In genomic region chr2:108619916-108620620, GRCh38 we compare ENCODE assay signal across 8 cellular contexts.
DNase-seq lines count a peak whose midpoint lies in the region; ATAC-seq and TF ChIP-seq lines count a peak whose summit lies in the region.
"Had no signal": no experiment of that assay in that cellular context is flagged by ENCODE, and none has a peak within 500 bp of the region (broad histone marks: within the 10 kb centered on the region; RNA-seq: fewer than 3 reads in every experiment).

No MANE protein-coding gene starts in this region.

- peak overlapping the region; percentile 80 for H3K27ac Mint-ChIP-seq in Calu3 (ENCODE audit: unreplicated experiment)
- peak overlapping the region; percentile 95 for H3K27ac Mint-ChIP-seq in central memory CD8-positive, alpha-beta T cell (ENCODE audit: low read depth)

- no peaks in the 10 kb centered on the region for H3K9me3 ChIP-seq in KOPT-K1 (ENCODE audit: insufficient read depth, low read length, poor library complexity, severe bottlenecking)
- no peaks in the 10 kb centered on the region for H3K9me3 ChIP-seq in neutrophil

- DNase-seq in Calu3 (no peak), germinal center (ENCODE audit: low spot score) (no peak), KBM-7 (no peak), anterior cingulate cortex (lab: John Stamatoyannopoulos, UW) (no peak)
- DNase-seq in central memory CD8-positive, alpha-beta T cell (ENCODE audit: low spot score in 2 of 2) = no peak
- DNase-seq: activated effector memory CD4-positive, alpha-beta T cell treated with anti-CD3 and anti-CD28 coated beads, Interleukin-2, amount 50 U/mL, for 16 hours had no signal

- no peaks in the 10 kb centered on the region for H3K36me3 ChIP-seq in KOPT-K1 (ENCODE audit: insufficient read depth, low read length)
- H3K36me3 ChIP-seq in neutrophil = no peaks in the 10 kb centered on the region

- peaks cover 71% of the 10 kb centered on the region for H3K4me1 Mint-ChIP-seq in Calu3 (ENCODE audit: low read depth, unreplicated experiment)
- H3K4me1 Mint-ChIP-seq in central memory CD8-positive, alpha-beta T cell = peaks cover 60% of the 10 kb centered on the region

- no peaks in the 10 kb centered on the region for H3K27me3 Mint-ChIP-seq in Calu3 (ENCODE audit: unreplicated experiment)
- no peaks in the 10 kb centered on the region for H3K27me3 Mint-ChIP-seq in central memory CD8-positive, alpha-beta T cell

- H3K9me3 Mint-ChIP-seq in Calu3 (ENCODE audit: low read depth, unreplicated experiment) = no peaks in the 10 kb centered on the region
- H3K9me3 Mint-ChIP-seq in central memory CD8-positive, alpha-beta T cell = no peaks in the 10 kb centered on the region

- peaks cover 32 to 34% of the 10 kb centered on the region in 2 experiments for H3K4me1 ChIP-seq in neutrophil (ENCODE audit: control insufficient read depth in 1 of 2, insufficient read depth in 1 of 2, low read depth in 1 of 2, low read length in 1 of 2)

- in situ Hi-C loops in KBM-7 (cut with MboI; ENCODE audit: low pct_unique_long_range_greater_than_20kb, low sequenced_read_pairs) = loop anchor here (25.0 kb wide), 1 partner anchor 92 kb away; the partner anchor contains the start of gene RANBP2

- H3K27ac ChIP-seq in KOPT-K1 (ENCODE audit: low read depth, low read length, poor library complexity, severe bottlenecking) (peak overlapping the region; percentile 73), neutrophil (peak overlapping the region; percentile 88)

- CTCF ChIA-PET in Calu3 (lab: Charles Lee) = interaction anchor here (1.4 to 4.3 kb wide), 2 partner anchors 15 to 17 kb away, joined by 5 to 45 read pairs; no protein-coding TSS in a partner anchor

- peaks cover 16% of the 10 kb centered on the region for H3K36me3 Mint-ChIP-seq in Calu3 (ENCODE audit: insufficient read depth, unreplicated experiment)
- H3K36me3 Mint-ChIP-seq in central memory CD8-positive, alpha-beta T cell (ENCODE audit: insufficient read depth) = no peaks in the 10 kb centered on the region

- ATAC-seq in central memory CD8-positive, alpha-beta T cell (replicated peaks; ENCODE audit: extremely low read depth, poor library complexity, severe bottlenecking) = no peak

- no peak overlapping the region for H3K4me3 ChIP-seq in neutrophil (ENCODE audit: low read depth in 1 of 2, low read length in 1 of 2)

- intact Hi-C loops in Calu3 (cut with micrococcal nuclease; ENCODE audit: unreplicated experiment) = no loop called here

- H3K4me3 Mint-ChIP-seq in Calu3 (ENCODE audit: low read depth, unreplicated experiment) = no peak overlapping the region
- H3K4me3 Mint-ChIP-seq in central memory CD8-positive, alpha-beta T cell = peak overlapping the region; percentile 91

- TF ChIP-seq CTCF in Calu3 (IDR thresholded peaks at IDR 0.05; ENCODE audit: unreplicated experiment) (no peak), neutrophil (IDR thresholded peaks at IDR 0.05) (no peak)

- no peaks in the 10 kb centered on the region for H3K27me3 ChIP-seq in neutrophil

- BruUV-seq in Calu3 (replicated peaks; lab: Mats Ljungman, UMichigan) = no TSS peak
